ENCODE assay signal across 8 cellular contexts in genomic region chr1:232949636-232950196, GRCh38. TPM values are rescaled to one million over a fixed set of nuclear protein-coding genes. Genes with fewer than 3 reads are reported as not detected.
DNase-seq lines count a peak whose midpoint lies in the region; ATAC-seq and TF ChIP-seq lines count a peak whose summit lies in the region.

No MANE protein-coding gene starts in this region.

- ATAC-seq in HG03139 (IDR thresholded peaks at IDR 0.05; ENCODE audit: unreplicated experiment), result no peak

- peaks cover 3% of the 10 kb centered on the region for H3K36me3 Mint-ChIP-seq in neural progenitor cell

- TF ChIP-seq CTCF in neural progenitor cell (IDR thresholded peaks at IDR 0.05) (no peak), GM13976 (IDR thresholded peaks at IDR 0.05; ENCODE audit: borderline replicate concordance, control extremely low read depth, extremely low read depth, insufficient read depth, missing control alignments) (no peak)

- H3K27me3 Mint-ChIP-seq in neural progenitor cell (ENCODE audit: insufficient read depth, low read depth), result peaks cover 4% of the 10 kb centered on the region

- in situ Hi-C loops in GM13976 (cut with MboI; ENCODE audit: low sequenced_read_pairs, unreplicated experiment), result no loop called here

- H3K4me3 ChIP-seq in BLaER1 treated with 17β-estradiol and CSF1 and Interleukin-3, amounts not matched to agents 10 nM and 100 nM, result peak overlapping the region; percentile 78 to 96 (median 87)
- H3K4me3 ChIP-seq in ectodermal cell (ENCODE audit: insufficient read depth, low read depth, low read length) (peak overlapping the region; percentile 77), neural progenitor cell (peak overlapping the region; percentile 89)

- WGBS in ectodermal cell, 2 experiments, result 92% methylated on average over 5 of the region's 5 CpGs

- H3K4me1 Mint-ChIP-seq in neural progenitor cell, result peaks cover 39% of the 10 kb centered on the region

- H3K27ac ChIP-seq in BLaER1 treated with 17β-estradiol and CSF1 and Interleukin-3, amounts not matched to agents 10 nM and 100 nM, result peak overlapping the region; percentile 76 to 89 (median 82); a peak in 21 of 22 replicates
- H3K27ac ChIP-seq in ectodermal cell (ENCODE audit: insufficient read depth, low read depth, low read length, poor library complexity, severe bottlenecking), result no peak overlapping the region
- H3K27ac ChIP-seq in neural progenitor cell, result no peak overlapping the region

- H3F3A ChIP-seq in neural progenitor cell (ENCODE audit: low read depth), result no peaks in the 10 kb centered on the region

- peak overlapping the region; percentile 98 for H3K4me3 Mint-ChIP-seq in neural progenitor cell

- no peaks in the 10 kb centered on the region for H4K20me1 ChIP-seq in BLaER1 treated with 17β-estradiol and CSF1 and Interleukin-3, amounts not matched to agents 10 nM and 100 nM
- H4K20me1 ChIP-seq in neural progenitor cell (ENCODE audit: low read depth), result peaks cover 3% of the 10 kb centered on the region

- peak overlapping the region; percentile 77 to 92 (median 85) for H3K9ac ChIP-seq in BLaER1 treated with 17β-estradiol and CSF1 and Interleukin-3, amounts not matched to agents 10 nM and 100 nM
- no peak overlapping the region for H3K9ac ChIP-seq in neural progenitor cell

- DNase-seq in NCI-H226 (peak; percentile 43), neural progenitor cell (ENCODE audit: low spot score) (no peak), GM13976 (ENCODE audit: low spot score) (no peak), UCSD-AML1 (lab: John Stamatoyannopoulos, UW; ENCODE audit: unreplicated experiment) (no peak)
- DNase-seq in stimulated activated CD8-positive, alpha-beta memory T cell treated with anti-CD3 and anti-CD28 coated beads, Interleukin-4, amount 100 ng/mL, for 48 hours, result no peak

- H3K27ac Mint-ChIP-seq in neural progenitor cell, result peak overlapping the region; percentile 98

- H3K27me3 ChIP-seq in BLaER1 treated with 17β-estradiol and CSF1 and Interleukin-3, amounts not matched to agents 10 nM and 100 nM, result no peaks in the 10 kb centered on the region
- H3K27me3 ChIP-seq in ectodermal cell (ENCODE audit: control insufficient read depth, insufficient read depth, low read length, poor library complexity, severe bottlenecking) (no peaks in the 10 kb centered on the region), neural progenitor cell (no peaks in the 10 kb centered on the region)

- peak overlapping the region; percentile 99 for H2AFZ ChIP-seq in neural progenitor cell (replicated peaks)

- H3K4me1 ChIP-seq in BLaER1 treated with 17β-estradiol and CSF1 and Interleukin-3, amounts not matched to agents 10 nM and 100 nM, result peaks cover 27 to 39% (median 31%) of the 10 kb centered on the region in 10 experiments
- H3K4me1 ChIP-seq in ectodermal cell (ENCODE audit: control insufficient read depth, insufficient read depth, low read length) (peaks cover 12% of the 10 kb centered on the region), neural progenitor cell (peaks cover 18% of the 10 kb centered on the region)

- peak overlapping the region; percentile 74 to 94 (median 83) for H3K4me2 ChIP-seq in BLaER1 treated with 17β-estradiol and CSF1 and Interleukin-3, amounts not matched to agents 10 nM and 100 nM
- H3K4me2 ChIP-seq in neural progenitor cell, result peak overlapping the region; percentile 90

- H3K36me3 ChIP-seq in BLaER1 treated with 17β-estradiol and CSF1 and Interleukin-3, amounts not matched to agents 10 nM and 100 nM, result no peaks in the 10 kb centered on the region; a peak in 1 of 22 replicates
- H3K36me3 ChIP-seq in ectodermal cell (ENCODE audit: control insufficient read depth, insufficient read depth, low read length) (no peaks in the 10 kb centered on the region), neural progenitor cell (no peaks in the 10 kb centered on the region)

- peaks cover 43% of the 10 kb centered on the region for H3K79me2 ChIP-seq in neural progenitor cell (ENCODE audit: low read depth)

- peaks cover 1 to 15% (median 13%) of the 10 kb centered on the region in 11 experiments; a peak in 18 of 22 replicates for H3K9me3 ChIP-seq in BLaER1 treated with 17β-estradiol and CSF1 and Interleukin-3, amounts not matched to agents 10 nM and 100 nM (replicated peaks in 1 of 11)
- H3K9me3 ChIP-seq in ectodermal cell (ENCODE audit: control insufficient read depth, low read length), result no peaks in the 10 kb centered on the region
- H3K9me3 ChIP-seq in neural progenitor cell (ENCODE audit: low read depth), result no peaks in the 10 kb centered on the region

- no peaks in the 10 kb centered on the region for H3K9me3 Mint-ChIP-seq in neural progenitor cell

RNA-seq across cellular contexts. Expression of gene NTPCR, which starts 0.7 kb away (rescaled TPM):
- polyA plus RNA-seq in ectodermal cell (2013, experiment 1 of 4), result 90.8 TPM
- 91.1 TPM for polyA plus RNA-seq in ectodermal cell (2013, experiment 2 of 4)
- 80.8 TPM for polyA plus RNA-seq in ectodermal cell (2013, experiment 3 of 4)
- polyA plus RNA-seq in ectodermal cell (2013, experiment 4 of 4), result 84.2 TPM
- total RNA-seq in neural progenitor cell (ENCODE audit: low replicate concordance), result 59.4 and 65.7 TPM in 2 replicates

Comparison
In these comparisons a context has a peak if more than half of its experiments do, and no peak if none do; other contexts are left out.
1. H3K27ac ChIP-seq: peak in BLaER1 treated with 17β-estradiol and CSF1 and Interleukin-3, amounts not matched to agents 10 nM and 100 nM (11 of 11); none in ectodermal cell (single experiment) and neural progenitor cell (single experiment).
2. Peak in every context shown above with its lines, with median percentiles within 50 percentile points of each other: H3K4me3 ChIP-seq.